In the genomic region with DNA sequence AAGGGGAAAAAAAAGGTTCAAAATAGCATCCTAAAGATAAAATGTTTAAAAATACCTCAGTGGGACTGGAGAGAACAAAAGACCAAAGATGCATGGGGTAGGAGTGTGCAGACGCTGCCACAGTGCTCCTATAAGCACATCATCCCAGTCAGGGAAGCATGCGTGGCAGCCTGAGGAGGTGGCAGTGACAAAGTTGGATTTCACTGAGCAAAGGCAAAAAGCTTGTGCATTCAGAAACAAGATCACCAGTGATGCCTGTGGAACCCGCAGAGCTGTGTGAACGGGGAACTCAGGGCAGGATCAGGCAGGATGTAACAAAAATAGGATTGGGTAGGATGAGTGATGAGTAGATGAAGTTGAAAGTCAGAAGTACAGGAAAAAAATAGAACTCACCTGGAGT, we compare ENCODE assay signal across 7 cellular contexts.
"Had no signal": no experiment of that assay in that cellular context is flagged by ENCODE, and none has a peak within 500 bp of the region (broad histone marks: within the 10 kb centered on the region; RNA-seq: fewer than 3 reads in every experiment).

No MANE protein-coding gene starts in this region.

- H3K27ac Mint-ChIP-seq: IgD-negative memory B cell had no signal

- H3K27ac ChIP-seq: HL-60 had no signal

- ATAC-seq: HepG2, K562 had no signal

- H3K4me3 ChIP-seq: K562 had no signal

- DNase-seq: IMR-90, KBM-7 had no signal

- H3K4me3 Mint-ChIP-seq: IgD-negative memory B cell had no signal

- FAIRE-seq: HepG2, HTR-8/SVneo, K562 had no signal
